ENCODE assay signal across 12 cellular contexts in genomic region chr17:73293480-73293911, GRCh38. TPM values are rescaled to one million over a fixed set of nuclear protein-coding genes. Genes with fewer than 3 reads are reported as not detected.
A peak's percentile ranks its signal among the peaks of the same experiment; 100 is the strongest.
DNase-seq lines count a peak whose midpoint lies in the region; ATAC-seq and TF ChIP-seq lines count a peak whose summit lies in the region.
"Had no signal": no experiment of that assay in that cellular context is flagged by ENCODE, and none has a peak within 500 bp of the region (broad histone marks: within the 10 kb centered on the region; RNA-seq: fewer than 3 reads in every experiment).

No MANE protein-coding gene starts in this region.

- H3K4me1 ChIP-seq in HCT116 (ENCODE audit: control insufficient read depth in 1 of 2, insufficient read depth in 2 of 2, low read length in 2 of 2), result peaks cover 69 to 75% of the 10 kb centered on the region in 2 experiments
- H3K4me1 ChIP-seq in breast epithelium, result peaks cover 41 to 60% of the 10 kb centered on the region in 2 donors
- H3K4me1 ChIP-seq in smooth muscle cell (ENCODE audit: low read depth), result peaks cover 3% of the 10 kb centered on the region

- H2AFZ ChIP-seq in HCT116 (ENCODE audit: low read depth, low read length, poor library complexity, severe bottlenecking), result no peak overlapping the region
- no peak overlapping the region for H2AFZ ChIP-seq in smooth muscle cell (ENCODE audit: low read depth)

- intact Hi-C loops in HCT116 (cut with micrococcal nuclease), result loop anchor here (1.0 to 5.0 kb wide), 3 partner anchors 15 to 701 kb away; no protein-coding TSS in a partner anchor
- intact Hi-C loops in breast epithelium (cut with DNase I; ENCODE audit: low total_unique reads), result no loop called here

- POLR2A ChIA-PET in HCT116 (lab: Charles Lee), result interaction anchor here (0.9 to 1.3 kb wide), 2 partner anchors 9 to 18 kb away, joined by 3 to 5 read pairs; no protein-coding TSS in a partner anchor

- BruUV-seq in HCT116 (replicated peaks; lab: Mats Ljungman, UMichigan), result no TSS peak

- no peaks in the 10 kb centered on the region for H3K9me2 ChIP-seq in HCT116 (ENCODE audit: insufficient read depth)

- H3K36me3 ChIP-seq in HCT116 (ENCODE audit: control insufficient read depth in 1 of 2, insufficient read depth in 2 of 2, low read length in 2 of 2), result no peaks in the 10 kb centered on the region
- no peaks in the 10 kb centered on the region for H3K36me3 ChIP-seq in breast epithelium
- no peaks in the 10 kb centered on the region for H3K36me3 ChIP-seq in smooth muscle cell (ENCODE audit: low read depth)

- H3K4me2 ChIP-seq in HCT116 (ENCODE audit: low read length), result peak overlapping the region; percentile 81
- no peak overlapping the region for H3K4me2 ChIP-seq in smooth muscle cell

- H4K20me1 ChIP-seq in HCT116 (ENCODE audit: insufficient read depth) (no peaks in the 10 kb centered on the region), smooth muscle cell (ENCODE audit: low read depth) (peaks cover 97% of the 10 kb centered on the region)

- H3K79me2 ChIP-seq in HCT116 (ENCODE audit: insufficient read depth, low read length) (peaks cover 92% of the 10 kb centered on the region), smooth muscle cell (ENCODE audit: low read depth) (peaks cover 63% of the 10 kb centered on the region)

- no peaks in the 10 kb centered on the region for H3K9me3 ChIP-seq in HCT116 (ENCODE audit: control insufficient read depth in 1 of 2, insufficient read depth in 1 of 2, low read depth in 1 of 2, low read length in 2 of 2)
- no peaks in the 10 kb centered on the region for H3K9me3 ChIP-seq in breast epithelium
- H3K9me3 ChIP-seq in smooth muscle cell (replicated peaks; ENCODE audit: low read depth), result no peaks in the 10 kb centered on the region

- H3K9ac ChIP-seq in HCT116 (ENCODE audit: low read length) (peak overlapping the region; percentile 81), smooth muscle cell (ENCODE audit: low read depth) (no peak overlapping the region)

- TF ChIP-seq POLR2A in HCT116 (IDR thresholded peaks at IDR 0.05; ENCODE audit: borderline replicate concordance, extremely low read depth, insufficient read depth, insufficient read length), result no peak
- TF ChIP-seq POLR2A in breast epithelium (IDR thresholded peaks at IDR 0.05), result no peak

- RAD21 ChIA-PET in HCT116 (lab: Charles Lee; ENCODE audit: low non-redundant PET in 1 of 2, low total read pairs in 2 of 2, uncharacterized antibody in 2 of 2, unreplicated experiment in 2 of 2), result interaction anchor here in 1 of 2 experiments (0.7 kb wide), 1 partner anchor 10 kb away, joined by 3 read pairs; no protein-coding TSS in a partner anchor

- no peaks in the 10 kb centered on the region for H3K27me3 ChIP-seq in HCT116 (ENCODE audit: insufficient read depth, low read length)
- H3K27me3 ChIP-seq in breast epithelium, result no peaks in the 10 kb centered on the region
- H3K27me3 ChIP-seq in smooth muscle cell (ENCODE audit: low read depth), result no peaks in the 10 kb centered on the region

- H3F3A ChIP-seq in smooth muscle cell (ENCODE audit: low read depth), result no peaks in the 10 kb centered on the region

- peak; percentile 16 for ATAC-seq in HCT116
- no peak for ATAC-seq in GM18502 (IDR thresholded peaks at IDR 0.05; ENCODE audit: poor library complexity, unreplicated experiment)
- ATAC-seq: T-helper 17 cell had no signal

- CTCF ChIA-PET in HCT116 (lab: Charles Lee), result interaction anchor here (1.5 kb wide), 1 partner anchor 76 kb away, joined by 5 read pairs; no protein-coding TSS in a partner anchor

- H3K27ac ChIP-seq in HCT116 (ENCODE audit: low read depth, low read length) (peak overlapping the region; percentile 94), breast epithelium (peak overlapping the region; percentile 95 to 99), smooth muscle cell (ENCODE audit: low read depth) (peak overlapping the region; percentile 82)

- H3K4me3 ChIP-seq in HCT116 (replicated peaks in 1 of 2; ENCODE audit: low read depth in 1 of 2, low read length in 2 of 2) (peak overlapping the region; percentile 19 to 50), breast epithelium (peak overlapping the region in 1 of 3 donors; percentile 61), smooth muscle cell (no peak overlapping the region)

- TF ChIP-seq CTCF in HCT116 (IDR thresholded peaks at IDR 0.05 in 2 of 3, conservative IDR thresholded peaks at IDR 0.05 in 1 of 3; ENCODE audit: borderline replicate concordance in 1 of 3, insufficient read depth in 1 of 3, low read depth in 2 of 3, low read length in 2 of 3) (no peak), breast epithelium (IDR thresholded peaks at IDR 0.05) (no peak), smooth muscle cell (IDR thresholded peaks at IDR 0.05; ENCODE audit: borderline replicate concordance, insufficient read depth, poor library complexity, severe bottlenecking) (no peak)

- DNase-seq in HCT116 (ENCODE audit: low read depth, low spot score), result peak; percentile 78
- DNase-seq in breast epithelium (ENCODE audit: low spot score in 2 of 2), result peak; percentile 74 to 88
- DNase-seq in islet precursor cell, result peak; percentile 89
- no peak for DNase-seq in smooth muscle cell (lab: John Stamatoyannopoulos, UW; ENCODE audit: unreplicated experiment)
- DNase-seq in NCI-H1417 treated with DMSO at 0.1 percent for 48 hours (lab: John Stamatoyannopoulos, UW), result no peak
- DNase-seq in NCI-H2227 (lab: John Stamatoyannopoulos, UW; ENCODE audit: unreplicated experiment), result no peak
- DNase-seq in NCI-H510A (lab: John Stamatoyannopoulos, UW), result no peak
- DNase-seq: NCI-H1105; stimulated activated naive CD4-positive, alpha-beta T cell; T-helper 17 cell had no signal

- no peak for TF ChIP-seq RAD21 in HCT116 (IDR thresholded peaks at IDR 0.05; ENCODE audit: low read depth)

- WGBS in smooth muscle cell (ENCODE audit: low lambda C conversion rate), result 48% methylated on average over 9 of the region's 9 CpGs

TF ChIP-seq in HCT116, 20 proteins besides CTCF, POLR2A, EP300 and RAD21:
- TF ChIP-seq EGR1 (IDR thresholded peaks at IDR 0.05; ENCODE audit: low read depth), result no peak
- TF ChIP-seq EZH2phosphoT487 (IDR thresholded peaks at IDR 0.05; ENCODE audit: borderline replicate concordance), result no peak
- no peak for TF ChIP-seq ELF1 (IDR thresholded peaks at IDR 0.05; ENCODE audit: borderline replicate concordance, low read depth)
- no peak for TF ChIP-seq SRF (IDR thresholded peaks at IDR 0.05; ENCODE audit: low read depth)
- TF ChIP-seq SIN3A (IDR thresholded peaks at IDR 0.05; ENCODE audit: low read depth), result peak; percentile 81; the same call in 1 of the 2 replicates
- no peak for TF ChIP-seq EZH2 (IDR thresholded peaks at IDR 0.05)
- TF ChIP-seq FOSL1 (IDR thresholded peaks at IDR 0.05; ENCODE audit: low read depth), result peak; percentile 66
- TF ChIP-seq ZBTB33 (IDR thresholded peaks at IDR 0.05; ENCODE audit: extremely low read depth, insufficient replicate concordance, low read length), result no peak
- peak; percentile 75 for TF ChIP-seq JUND (IDR thresholded peaks at IDR 0.05)
- TF ChIP-seq MAX (IDR thresholded peaks at IDR 0.05), result peak; percentile 93
- TF ChIP-seq ATF3 (IDR thresholded peaks at IDR 0.05), result no peak
- TF ChIP-seq SP1 (IDR thresholded peaks at IDR 0.05; ENCODE audit: low read depth), result peak; percentile 74
- peak; percentile 99 for TF ChIP-seq CEBPB (IDR thresholded peaks at IDR 0.05; ENCODE audit: low read depth)
- no peak for TF ChIP-seq POLR2AphosphoS5 (IDR thresholded peaks at IDR 0.05; ENCODE audit: low read depth, low read length)
- peak; percentile 66 for TF ChIP-seq CBX3 (IDR thresholded peaks at IDR 0.05; ENCODE audit: low read depth)
- TF ChIP-seq ZFX (IDR thresholded peaks at IDR 0.05), result no peak
TF ChIP-seq in HCT116: peak in this region for 7.

RNA-seq across cellular contexts. Expression of gene CDC42EP4, which starts 18.3 kb away (rescaled TPM):
- total RNA-seq in HCT116 (2021; ENCODE audit: unreplicated experiment) (54.9 TPM), breast epithelium (100 to 1,000 TPM in 2 of 3 donors, 10 to 100 TPM in 1; 71.0 to 141 (median 112) TPM), smooth muscle cell (13.4 and 15.1 TPM in 2 replicates)
- polyA plus RNA-seq in HCT116 (2012), result 43.4 and 51.6 TPM in 2 replicates
- 21.2 and 21.4 TPM in 2 replicates for polyA plus RNA-seq in smooth muscle cell

RNA-seq across cellular contexts. Expression of gene CPSF4L, which starts 31.8 kb away (rescaled TPM):
- not detected for total RNA-seq in HCT116 (2021; ENCODE audit: unreplicated experiment)
- 0.16 and 0.61 TPM in 2 replicates for polyA plus RNA-seq in HCT116 (2012)
- total RNA-seq in breast epithelium, result under 1 TPM in 1 of 3 donors, not detected in 2; 0.29 TPM
- total RNA-seq in smooth muscle cell, result not detected in 2 replicates
- 0.30 TPM in 1 of 2 replicates, not detected in the other for polyA plus RNA-seq in smooth muscle cell
- total RNA-seq: neural crest cell, T-helper 17 cell had no signal

Comparison
In these comparisons a context has a peak if more than half of its experiments do, and no peak if none do; other contexts are left out.
1. DNase-seq: peak in HCT116 (single experiment), breast epithelium (2 of 2) and islet precursor cell (single experiment); none in smooth muscle cell (single experiment), NCI-H1417 treated with DMSO at 0.1 percent for 48 hours (single experiment), NCI-H2227 (single experiment) and NCI-H510A (single experiment).
2. Peak in every context shown above with its lines, with median percentiles within 50 percentile points of each other: H3K27ac ChIP-seq.